In the genomic region with DNA sequence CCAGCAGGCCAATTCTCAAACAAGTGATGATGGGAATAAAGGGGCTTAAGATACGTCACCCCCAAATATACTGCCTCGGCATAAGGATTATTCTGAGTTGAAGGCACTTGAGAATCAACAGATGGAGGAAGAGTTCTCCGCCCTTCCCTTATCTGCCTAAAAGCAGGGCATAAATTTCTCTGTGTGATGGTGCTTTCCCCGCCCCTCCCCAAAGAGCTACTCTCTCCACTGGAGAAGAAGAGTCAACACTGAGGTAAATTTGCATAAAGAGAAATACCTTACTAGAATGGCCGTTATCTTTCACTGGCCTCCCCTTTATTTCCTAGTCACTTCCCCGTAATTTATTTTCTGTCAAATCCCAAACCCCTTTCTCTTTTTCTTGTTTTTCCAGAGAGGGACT, we compare ENCODE assay signal across 1 cellular context.
TF ChIP-seq lines count a peak whose summit lies in the region.

No MANE protein-coding gene starts in this region.

TF ChIP-seq in K562, 482 proteins besides CTCF, POLR2A, EP300 and RAD21 (continued from another document and continues in another):
- TF ChIP-seq USF1 (CRISPR knock-in tag; IDR thresholded peaks at IDR 0.05) (no peak), KDM1A (IDR thresholded peaks at IDR 0.05) (peak; percentile 26 to 51; a peak in 2 of 4 replicates), HNRNPH1 (optimal IDR thresholded peaks at IDR 0.05; ENCODE audit: low read depth, low read length) (no peak), ZBTB26 (CRISPR knock-in tag; IDR thresholded peaks at IDR 0.05) (no peak), ZNF175 (CRISPR knock-in tag; IDR thresholded peaks at IDR 0.05; ENCODE audit: low read depth) (no peak), MCM3 (IDR thresholded peaks at IDR 0.05) (no peak), ARID1B (IDR thresholded peaks at IDR 0.05) (peak; percentile 41; the same call in 1 of the 2 replicates), MIER1 (IDR thresholded peaks at IDR 0.05; ENCODE audit: low read depth) (no peak), SUPT5H (IDR thresholded peaks at IDR 0.05) (no peak), PBX2 (CRISPR knock-in tag; IDR thresholded peaks at IDR 0.05; ENCODE audit: low read depth) (no peak), PBX2 (tag; conservative IDR thresholded peaks at IDR 0.05; ENCODE audit: low read depth) (peak; percentile 90), ZNF253 (CRISPR knock-in tag; conservative IDR thresholded peaks at IDR 0.05) (no peak), ILF3 (IDR thresholded peaks at IDR 0.05; ENCODE audit: borderline replicate concordance) (no peak), ADNP (tag; IDR thresholded peaks at IDR 0.05) (no peak), FUS (optimal IDR thresholded peaks at IDR 0.05; ENCODE audit: low read depth, low read length) (no peak), CAMTA2 (CRISPR knock-in tag; conservative IDR thresholded peaks at IDR 0.05) (no peak), PURB (CRISPR knock-in tag; IDR thresholded peaks at IDR 0.05; ENCODE audit: low read depth) (no peak), ZNF280A (IDR thresholded peaks at IDR 0.05; ENCODE audit: low read depth, partially characterized antibody) (no peak), FOSL1 (tag; conservative IDR thresholded peaks at IDR 0.05) (no peak), ZNF239 (CRISPR knock-in tag; IDR thresholded peaks at IDR 0.05) (no peak), CREB3 (tag; conservative IDR thresholded peaks at IDR 0.05; ENCODE audit: low read depth) (no peak), CBFA2T3 (IDR thresholded peaks at IDR 0.05) (peak; percentile 43; the same call in 1 of the 2 replicates), HNRNPK (IDR thresholded peaks at IDR 0.05; ENCODE audit: low read depth, low read length, poor library complexity, severe bottlenecking) (no peak), ZNF408 (CRISPR knock-in tag; IDR thresholded peaks at IDR 0.05; ENCODE audit: low read depth) (no peak), BMI1 (IDR thresholded peaks at IDR 0.05; ENCODE audit: low read length) (no peak), RUNX1 (IDR thresholded peaks at IDR 0.05; ENCODE audit: low read depth) (no peak), MTA3 (IDR thresholded peaks at IDR 0.05; ENCODE audit: borderline replicate concordance) (no peak), RBFOX2 (IDR thresholded peaks at IDR 0.05; ENCODE audit: low read depth, low read length) (no peak), FOXA3 (CRISPR knock-in tag; conservative IDR thresholded peaks at IDR 0.05 in 1 of 2, IDR thresholded peaks at IDR 0.05 in 1 of 2) (peak in 1 of 2 experiments; percentile 38; a peak in 1 of 4 replicates), ZNF124 (CRISPR knock-in tag; IDR thresholded peaks at IDR 0.05) (no peak), BRD9 (IDR thresholded peaks at IDR 0.05; ENCODE audit: low read depth, partially characterized antibody) (no peak), SIN3B (IDR thresholded peaks at IDR 0.05; ENCODE audit: low read depth) (no peak), ZBED1 (IDR thresholded peaks at IDR 0.05) (no peak), ZNF77 (CRISPR knock-in tag; IDR thresholded peaks at IDR 0.05) (no peak), ID3 (CRISPR knock-in tag; IDR thresholded peaks at IDR 0.05) (no peak), ID3 (tag; IDR thresholded peaks at IDR 0.05) (no peak), BDP1 (IDR thresholded peaks at IDR 0.05; ENCODE audit: insufficient read depth, insufficient read length) (no peak), SMARCA5 (IDR thresholded peaks at IDR 0.05) (no peak)
- TF ChIP-seq, protein P1, sequence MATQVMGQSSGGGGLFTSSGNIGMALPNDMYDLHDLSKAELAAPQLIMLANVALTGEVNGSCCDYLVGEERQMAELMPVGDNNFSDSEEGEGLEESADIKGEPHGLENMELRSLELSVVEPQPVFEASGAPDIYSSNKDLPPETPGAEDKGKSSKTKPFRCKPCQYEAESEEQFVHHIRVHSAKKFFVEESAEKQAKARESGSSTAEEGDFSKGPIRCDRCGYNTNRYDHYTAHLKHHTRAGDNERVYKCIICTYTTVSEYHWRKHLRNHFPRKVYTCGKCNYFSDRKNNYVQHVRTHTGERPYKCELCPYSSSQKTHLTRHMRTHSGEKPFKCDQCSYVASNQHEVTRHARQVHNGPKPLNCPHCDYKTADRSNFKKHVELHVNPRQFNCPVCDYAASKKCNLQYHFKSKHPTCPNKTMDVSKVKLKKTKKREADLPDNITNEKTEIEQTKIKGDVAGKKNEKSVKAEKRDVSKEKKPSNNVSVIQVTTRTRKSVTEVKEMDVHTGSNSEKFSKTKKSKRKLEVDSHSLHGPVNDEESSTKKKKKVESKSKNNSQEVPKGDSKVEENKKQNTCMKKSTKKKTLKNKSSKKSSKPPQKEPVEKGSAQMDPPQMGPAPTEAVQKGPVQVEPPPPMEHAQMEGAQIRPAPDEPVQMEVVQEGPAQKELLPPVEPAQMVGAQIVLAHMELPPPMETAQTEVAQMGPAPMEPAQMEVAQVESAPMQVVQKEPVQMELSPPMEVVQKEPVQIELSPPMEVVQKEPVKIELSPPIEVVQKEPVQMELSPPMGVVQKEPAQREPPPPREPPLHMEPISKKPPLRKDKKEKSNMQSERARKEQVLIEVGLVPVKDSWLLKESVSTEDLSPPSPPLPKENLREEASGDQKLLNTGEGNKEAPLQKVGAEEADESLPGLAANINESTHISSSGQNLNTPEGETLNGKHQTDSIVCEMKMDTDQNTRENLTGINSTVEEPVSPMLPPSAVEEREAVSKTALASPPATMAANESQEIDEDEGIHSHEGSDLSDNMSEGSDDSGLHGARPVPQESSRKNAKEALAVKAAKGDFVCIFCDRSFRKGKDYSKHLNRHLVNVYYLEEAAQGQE (CRISPR knock-in tag; IDR thresholded peaks at IDR 0.05; ENCODE audit: low read depth), result no peak
- TF ChIP-seq, protein P2, sequence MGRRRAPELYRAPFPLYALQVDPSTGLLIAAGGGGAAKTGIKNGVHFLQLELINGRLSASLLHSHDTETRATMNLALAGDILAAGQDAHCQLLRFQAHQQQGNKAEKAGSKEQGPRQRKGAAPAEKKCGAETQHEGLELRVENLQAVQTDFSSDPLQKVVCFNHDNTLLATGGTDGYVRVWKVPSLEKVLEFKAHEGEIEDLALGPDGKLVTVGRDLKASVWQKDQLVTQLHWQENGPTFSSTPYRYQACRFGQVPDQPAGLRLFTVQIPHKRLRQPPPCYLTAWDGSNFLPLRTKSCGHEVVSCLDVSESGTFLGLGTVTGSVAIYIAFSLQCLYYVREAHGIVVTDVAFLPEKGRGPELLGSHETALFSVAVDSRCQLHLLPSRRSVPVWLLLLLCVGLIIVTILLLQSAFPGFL (CRISPR knock-in tag; IDR thresholded peaks at IDR 0.05), result no peak
- TF ChIP-seq, protein P3, sequence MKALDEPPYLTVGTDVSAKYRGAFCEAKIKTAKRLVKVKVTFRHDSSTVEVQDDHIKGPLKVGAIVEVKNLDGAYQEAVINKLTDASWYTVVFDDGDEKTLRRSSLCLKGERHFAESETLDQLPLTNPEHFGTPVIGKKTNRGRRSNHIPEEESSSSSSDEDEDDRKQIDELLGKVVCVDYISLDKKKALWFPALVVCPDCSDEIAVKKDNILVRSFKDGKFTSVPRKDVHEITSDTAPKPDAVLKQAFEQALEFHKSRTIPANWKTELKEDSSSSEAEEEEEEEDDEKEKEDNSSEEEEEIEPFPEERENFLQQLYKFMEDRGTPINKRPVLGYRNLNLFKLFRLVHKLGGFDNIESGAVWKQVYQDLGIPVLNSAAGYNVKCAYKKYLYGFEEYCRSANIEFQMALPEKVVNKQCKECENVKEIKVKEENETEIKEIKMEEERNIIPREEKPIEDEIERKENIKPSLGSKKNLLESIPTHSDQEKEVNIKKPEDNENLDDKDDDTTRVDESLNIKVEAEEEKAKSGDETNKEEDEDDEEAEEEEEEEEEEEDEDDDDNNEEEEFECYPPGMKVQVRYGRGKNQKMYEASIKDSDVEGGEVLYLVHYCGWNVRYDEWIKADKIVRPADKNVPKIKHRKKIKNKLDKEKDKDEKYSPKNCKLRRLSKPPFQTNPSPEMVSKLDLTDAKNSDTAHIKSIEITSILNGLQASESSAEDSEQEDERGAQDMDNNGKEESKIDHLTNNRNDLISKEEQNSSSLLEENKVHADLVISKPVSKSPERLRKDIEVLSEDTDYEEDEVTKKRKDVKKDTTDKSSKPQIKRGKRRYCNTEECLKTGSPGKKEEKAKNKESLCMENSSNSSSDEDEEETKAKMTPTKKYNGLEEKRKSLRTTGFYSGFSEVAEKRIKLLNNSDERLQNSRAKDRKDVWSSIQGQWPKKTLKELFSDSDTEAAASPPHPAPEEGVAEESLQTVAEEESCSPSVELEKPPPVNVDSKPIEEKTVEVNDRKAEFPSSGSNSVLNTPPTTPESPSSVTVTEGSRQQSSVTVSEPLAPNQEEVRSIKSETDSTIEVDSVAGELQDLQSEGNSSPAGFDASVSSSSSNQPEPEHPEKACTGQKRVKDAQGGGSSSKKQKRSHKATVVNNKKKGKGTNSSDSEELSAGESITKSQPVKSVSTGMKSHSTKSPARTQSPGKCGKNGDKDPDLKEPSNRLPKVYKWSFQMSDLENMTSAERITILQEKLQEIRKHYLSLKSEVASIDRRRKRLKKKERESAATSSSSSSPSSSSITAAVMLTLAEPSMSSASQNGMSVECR (CRISPR knock-in tag; IDR thresholded peaks at IDR 0.05), result no peak
- TF ChIP-seq, protein P4, sequence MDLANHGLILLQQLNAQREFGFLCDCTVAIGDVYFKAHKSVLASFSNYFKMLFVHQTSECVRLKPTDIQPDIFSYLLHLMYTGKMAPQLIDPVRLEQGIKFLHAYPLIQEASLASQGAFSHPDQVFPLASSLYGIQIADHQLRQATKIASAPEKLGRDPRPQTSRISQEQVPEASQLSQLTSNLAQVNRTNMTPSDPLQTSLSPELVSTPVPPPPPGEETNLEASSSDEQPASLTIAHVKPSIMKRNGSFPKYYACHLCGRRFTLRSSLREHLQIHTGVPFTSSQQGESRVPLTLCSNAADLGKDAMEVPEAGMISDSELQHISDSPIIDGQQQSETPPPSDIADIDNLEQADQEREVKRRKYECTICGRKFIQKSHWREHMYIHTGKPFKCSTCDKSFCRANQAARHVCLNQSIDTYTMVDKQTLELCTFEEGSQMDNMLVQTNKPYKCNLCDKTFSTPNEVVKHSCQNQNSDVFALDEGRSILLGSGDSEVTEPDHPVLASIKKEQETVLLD (IDR thresholded peaks at IDR 0.05), result no peak
- TF ChIP-seq, protein P5, sequence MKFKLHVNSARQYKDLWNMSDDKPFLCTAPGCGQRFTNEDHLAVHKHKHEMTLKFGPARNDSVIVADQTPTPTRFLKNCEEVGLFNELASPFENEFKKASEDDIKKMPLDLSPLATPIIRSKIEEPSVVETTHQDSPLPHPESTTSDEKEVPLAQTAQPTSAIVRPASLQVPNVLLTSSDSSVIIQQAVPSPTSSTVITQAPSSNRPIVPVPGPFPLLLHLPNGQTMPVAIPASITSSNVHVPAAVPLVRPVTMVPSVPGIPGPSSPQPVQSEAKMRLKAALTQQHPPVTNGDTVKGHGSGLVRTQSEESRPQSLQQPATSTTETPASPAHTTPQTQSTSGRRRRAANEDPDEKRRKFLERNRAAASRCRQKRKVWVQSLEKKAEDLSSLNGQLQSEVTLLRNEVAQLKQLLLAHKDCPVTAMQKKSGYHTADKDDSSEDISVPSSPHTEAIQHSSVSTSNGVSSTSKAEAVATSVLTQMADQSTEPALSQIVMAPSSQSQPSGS (CRISPR knock-in tag; IDR thresholded peaks at IDR 0.05), result no peak
